In the genomic region with DNA sequence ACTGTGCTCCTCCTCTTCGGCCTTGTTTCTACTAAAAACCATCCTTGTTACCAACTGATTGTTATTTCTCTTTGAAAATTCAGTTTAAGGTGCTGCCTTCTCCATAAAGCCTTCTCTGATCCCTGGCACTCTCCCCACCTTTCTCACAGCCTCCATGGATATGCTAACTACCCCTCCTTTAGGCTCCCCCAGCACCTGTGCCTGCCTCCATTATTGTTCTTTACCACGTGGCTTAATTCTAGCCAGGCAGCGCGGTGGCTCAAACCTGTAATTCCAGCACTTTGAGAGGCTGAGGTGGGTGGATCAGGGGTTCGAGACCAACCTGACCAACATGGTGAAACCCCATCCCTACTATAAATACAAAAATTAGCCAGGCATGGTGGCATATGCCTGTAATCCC, we compare ENCODE assay signal across 2 cellular contexts.
TF ChIP-seq lines count a peak whose summit lies in the region.

No MANE protein-coding gene starts in this region.

TF ChIP-seq in A549, 52 proteins besides CTCF, POLR2A, EP300 and RAD21 (continued from another document):
- TF ChIP-seq, protein P1, sequence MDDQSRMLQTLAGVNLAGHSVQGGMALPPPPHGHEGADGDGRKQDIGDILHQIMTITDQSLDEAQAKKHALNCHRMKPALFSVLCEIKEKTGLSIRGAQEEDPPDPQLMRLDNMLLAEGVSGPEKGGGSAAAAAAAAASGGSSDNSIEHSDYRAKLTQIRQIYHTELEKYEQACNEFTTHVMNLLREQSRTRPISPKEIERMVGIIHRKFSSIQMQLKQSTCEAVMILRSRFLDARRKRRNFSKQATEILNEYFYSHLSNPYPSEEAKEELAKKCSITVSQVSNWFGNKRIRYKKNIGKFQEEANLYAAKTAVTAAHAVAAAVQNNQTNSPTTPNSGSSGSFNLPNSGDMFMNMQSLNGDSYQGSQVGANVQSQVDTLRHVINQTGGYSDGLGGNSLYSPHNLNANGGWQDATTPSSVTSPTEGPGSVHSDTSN (IDR thresholded peaks at IDR 0.05) = no peak
- TF ChIP-seq JUN (IDR thresholded peaks at IDR 0.05) (no peak), ZFP36 (IDR thresholded peaks at IDR 0.05; ENCODE audit: borderline replicate concordance, partially characterized antibody) (no peak), CHD4 (IDR thresholded peaks at IDR 0.05; ENCODE audit: borderline replicate concordance) (no peak), KDM1A (IDR thresholded peaks at IDR 0.05; ENCODE audit: low read depth) (no peak), TP53 (CRISPR knock-in tag; IDR thresholded peaks at IDR 0.05) (no peak), ZSCAN20 (CRISPR knock-in tag; IDR thresholded peaks at IDR 0.05) (no peak), ZNF302 (CRISPR knock-in tag; IDR thresholded peaks at IDR 0.05) (no peak), EHF (CRISPR knock-in tag; IDR thresholded peaks at IDR 0.05) (no peak), JUNB (IDR thresholded peaks at IDR 0.05) (no peak), CBX2 (IDR thresholded peaks at IDR 0.05; ENCODE audit: borderline replicate concordance, low read depth) (no peak), NR3C1 (IDR thresholded peaks at IDR 0.05) (no peak), CHD2 (IDR thresholded peaks at IDR 0.05; ENCODE audit: low read length, partially characterized antibody) (no peak)
- TF ChIP-seq, protein P2, sequence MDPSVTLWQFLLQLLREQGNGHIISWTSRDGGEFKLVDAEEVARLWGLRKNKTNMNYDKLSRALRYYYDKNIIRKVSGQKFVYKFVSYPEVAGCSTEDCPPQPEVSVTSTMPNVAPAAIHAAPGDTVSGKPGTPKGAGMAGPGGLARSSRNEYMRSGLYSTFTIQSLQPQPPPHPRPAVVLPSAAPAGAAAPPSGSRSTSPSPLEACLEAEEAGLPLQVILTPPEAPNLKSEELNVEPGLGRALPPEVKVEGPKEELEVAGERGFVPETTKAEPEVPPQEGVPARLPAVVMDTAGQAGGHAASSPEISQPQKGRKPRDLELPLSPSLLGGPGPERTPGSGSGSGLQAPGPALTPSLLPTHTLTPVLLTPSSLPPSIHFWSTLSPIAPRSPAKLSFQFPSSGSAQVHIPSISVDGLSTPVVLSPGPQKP (IDR thresholded peaks at IDR 0.05; ENCODE audit: low read depth, low read length) = no peak

TF ChIP-seq in WTC11, 78 proteins besides CTCF, POLR2A, EP300 and RAD21 (continued from another document):
- TF ChIP-seq, protein P3, sequence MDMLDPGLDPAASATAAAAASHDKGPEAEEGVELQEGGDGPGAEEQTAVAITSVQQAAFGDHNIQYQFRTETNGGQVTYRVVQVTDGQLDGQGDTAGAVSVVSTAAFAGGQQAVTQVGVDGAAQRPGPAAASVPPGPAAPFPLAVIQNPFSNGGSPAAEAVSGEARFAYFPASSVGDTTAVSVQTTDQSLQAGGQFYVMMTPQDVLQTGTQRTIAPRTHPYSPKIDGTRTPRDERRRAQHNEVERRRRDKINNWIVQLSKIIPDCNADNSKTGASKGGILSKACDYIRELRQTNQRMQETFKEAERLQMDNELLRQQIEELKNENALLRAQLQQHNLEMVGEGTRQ (CRISPR knock-in tag; IDR thresholded peaks at IDR 0.05) = peak; percentile 67
- TF ChIP-seq, protein P4, sequence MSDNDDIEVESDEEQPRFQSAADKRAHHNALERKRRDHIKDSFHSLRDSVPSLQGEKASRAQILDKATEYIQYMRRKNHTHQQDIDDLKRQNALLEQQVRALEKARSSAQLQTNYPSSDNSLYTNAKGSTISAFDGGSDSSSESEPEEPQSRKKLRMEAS (CRISPR knock-in tag; IDR thresholded peaks at IDR 0.05) = peak; percentile 30; the same call in 1 of the 2 replicates
- TF ChIP-seq, protein P5, sequence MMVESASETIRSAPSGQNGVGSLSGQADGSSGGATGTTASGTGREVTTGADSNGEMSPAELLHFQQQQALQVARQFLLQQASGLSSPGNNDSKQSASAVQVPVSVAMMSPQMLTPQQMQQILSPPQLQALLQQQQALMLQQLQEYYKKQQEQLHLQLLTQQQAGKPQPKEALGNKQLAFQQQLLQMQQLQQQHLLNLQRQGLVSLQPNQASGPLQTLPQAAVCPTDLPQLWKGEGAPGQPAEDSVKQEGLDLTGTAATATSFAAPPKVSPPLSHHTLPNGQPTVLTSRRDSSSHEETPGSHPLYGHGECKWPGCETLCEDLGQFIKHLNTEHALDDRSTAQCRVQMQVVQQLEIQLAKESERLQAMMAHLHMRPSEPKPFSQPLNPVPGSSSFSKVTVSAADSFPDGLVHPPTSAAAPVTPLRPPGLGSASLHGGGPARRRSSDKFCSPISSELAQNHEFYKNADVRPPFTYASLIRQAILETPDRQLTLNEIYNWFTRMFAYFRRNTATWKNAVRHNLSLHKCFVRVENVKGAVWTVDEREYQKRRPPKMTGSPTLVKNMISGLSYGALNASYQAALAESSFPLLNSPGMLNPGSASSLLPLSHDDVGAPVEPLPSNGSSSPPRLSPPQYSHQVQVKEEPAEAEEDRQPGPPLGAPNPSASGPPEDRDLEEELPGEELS (CRISPR knock-in tag; IDR thresholded peaks at IDR 0.05) = no peak
- TF ChIP-seq CBFB (CRISPR knock-in tag; IDR thresholded peaks at IDR 0.05; ENCODE audit: low read depth) = no peak
- no peak for TF ChIP-seq NFE2L1 (CRISPR knock-in tag; IDR thresholded peaks at IDR 0.05)
- no peak for TF ChIP-seq GRHL2 (CRISPR knock-in tag; IDR thresholded peaks at IDR 0.05; ENCODE audit: insufficient replicate concordance, severe bottlenecking)
- TF ChIP-seq ZNF317 (CRISPR knock-in tag; IDR thresholded peaks at IDR 0.05; ENCODE audit: borderline replicate concordance, low read depth) = no peak
- no peak for TF ChIP-seq ZNF671 (CRISPR knock-in tag; IDR thresholded peaks at IDR 0.05)
- no peak for TF ChIP-seq NFYB (CRISPR knock-in tag; conservative IDR thresholded peaks at IDR 0.05; ENCODE audit: low read depth)
- no peak for TF ChIP-seq TEAD1 (CRISPR knock-in tag; IDR thresholded peaks at IDR 0.05)
